9 cellular contexts compared by ENCODE assay signal in the genomic region with DNA sequence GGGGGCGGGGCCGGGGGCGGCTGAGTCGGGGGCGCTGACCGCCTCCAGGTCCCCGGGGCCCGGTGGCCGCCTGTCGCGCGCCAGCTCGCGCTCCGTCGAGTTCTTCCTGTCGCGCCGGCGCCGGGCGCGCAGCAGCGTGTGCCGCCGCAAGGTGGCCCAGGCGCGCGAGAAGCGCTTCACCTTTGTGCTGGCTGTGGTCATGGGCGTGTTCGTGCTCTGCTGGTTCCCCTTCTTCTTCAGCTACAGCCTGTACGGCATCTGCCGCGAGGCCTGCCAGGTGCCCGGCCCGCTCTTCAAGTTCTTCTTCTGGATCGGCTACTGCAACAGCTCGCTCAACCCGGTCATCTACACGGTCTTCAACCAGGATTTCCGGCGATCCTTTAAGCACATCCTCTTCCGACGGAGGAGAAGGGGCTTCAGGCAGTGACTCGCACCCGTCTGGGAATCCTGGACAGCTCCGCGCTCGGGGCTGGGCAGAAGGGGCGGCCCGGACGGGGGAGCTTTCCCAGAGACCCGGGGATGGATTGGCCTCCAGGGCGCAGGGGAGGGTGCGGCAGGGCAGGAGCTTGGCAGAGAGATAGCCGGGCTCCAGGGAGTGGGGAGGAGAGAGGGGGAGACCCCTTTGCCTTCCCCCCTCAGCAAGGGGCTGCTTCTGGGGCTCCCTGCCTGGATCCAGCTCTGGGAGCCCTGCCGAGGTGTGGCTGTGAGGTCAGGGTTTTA. TPM values are rescaled to one million over a fixed set of nuclear protein-coding genes. Genes with fewer than 3 reads are reported as not detected.
DNase-seq lines count a peak whose midpoint lies in the region; ATAC-seq and TF ChIP-seq lines count a peak whose summit lies in the region.
"Had no signal": no experiment of that assay in that cellular context is flagged by ENCODE, and none has a peak within 500 bp of the region (broad histone marks: within the 10 kb centered on the region; RNA-seq: fewer than 3 reads in every experiment).

No MANE protein-coding gene starts in this region.

- H3K18ac ChIP-seq in mesendoderm (ENCODE audit: low read length) = no peak overlapping the region

- H3K27me3 Mint-ChIP-seq in CD8-positive, alpha-beta memory T cell = peaks cover 13 to 22% of the 10 kb centered on the region in 2 donors
- peaks cover 28% of the 10 kb centered on the region for H3K27me3 Mint-ChIP-seq in HFFc6 (ENCODE audit: insufficient read depth)

- H3K9ac ChIP-seq in mesendoderm (ENCODE audit: low read length) = peak overlapping the region; percentile 63

- no peaks in the 10 kb centered on the region for H3K36me3 ChIP-seq in CD8-positive, alpha-beta memory T cell (ENCODE audit: insufficient read depth, low read length)
- H3K36me3 ChIP-seq in brain microvascular endothelial cell (replicated peaks) (no peaks in the 10 kb centered on the region), mesendoderm (ENCODE audit: control insufficient read depth, insufficient read depth, low read length) (no peaks in the 10 kb centered on the region)
- H3K36me3 ChIP-seq: SJSA1 had no signal

- peak overlapping the region in 4 of 7 donors; percentile 55 to 75 (median 57) for H3K4me3 Mint-ChIP-seq in CD8-positive, alpha-beta memory T cell
- peak overlapping the region; percentile 66 for H3K4me3 Mint-ChIP-seq in HFFc6

- no CpG with 5 or more reads among the region's 58 CpGs for WGBS in mesendoderm (ENCODE audit: extremely low coverage, insufficient coverage, low lambda C conversion rate)

- no peak overlapping the region for H4K8ac ChIP-seq in mesendoderm (ENCODE audit: low read depth, low read length)

- no peak overlapping the region for H3K27ac ChIP-seq in CD8-positive, alpha-beta memory T cell (ENCODE audit: low read depth, low read length)
- no peak overlapping the region for H3K27ac ChIP-seq in brain microvascular endothelial cell
- no peak overlapping the region for H3K27ac ChIP-seq in mesendoderm (ENCODE audit: low read depth, low read length)
- H3K27ac ChIP-seq: SJSA1 had no signal

- peak overlapping the region; percentile 34 for H3K4me2 ChIP-seq in mesendoderm (ENCODE audit: low read length)

- peaks cover 6% of the 10 kb centered on the region for H3K27me3 ChIP-seq in CD8-positive, alpha-beta memory T cell (ENCODE audit: insufficient read depth, low read length, poor library complexity, severe bottlenecking)
- H3K27me3 ChIP-seq in brain microvascular endothelial cell (replicated peaks) = peaks cover 31% of the 10 kb centered on the region
- no peaks in the 10 kb centered on the region for H3K27me3 ChIP-seq in mesendoderm (ENCODE audit: insufficient read depth, low read length, poor library complexity)

- POLR2A ChIA-PET in CD8-positive, alpha-beta memory T cell (lab: Charles Lee) = no interaction called here

- H3K36me3 Mint-ChIP-seq in CD8-positive, alpha-beta memory T cell = no peaks in the 10 kb centered on the region
- peaks cover 4% of the 10 kb centered on the region; the same call in 1 of the 2 replicates for H3K36me3 Mint-ChIP-seq in HFFc6 (ENCODE audit: low read depth)

- in situ Hi-C loops in brain microvascular endothelial cell (cut with HindIII; ENCODE audit: low pct_ligation_motif_present, low sequenced_read_pairs) = no loop called here

- peaks cover 1% of the 10 kb centered on the region for H3K79me1 ChIP-seq in mesendoderm (ENCODE audit: low read length)

- H2BK120ac ChIP-seq in mesendoderm (ENCODE audit: low read depth, low read length) = no peak overlapping the region

- CTCF ChIA-PET in CD8-positive, alpha-beta memory T cell (lab: Charles Lee) = no interaction called here

- no peak overlapping the region for H2AK5ac ChIP-seq in mesendoderm (ENCODE audit: low read length)

- no peak overlapping the region for H4K5ac ChIP-seq in mesendoderm (ENCODE audit: low read length)

- H3K23ac ChIP-seq in mesendoderm (ENCODE audit: low read length) = no peak overlapping the region

- no peaks in the 10 kb centered on the region for H3K9me3 ChIP-seq in CD8-positive, alpha-beta memory T cell (ENCODE audit: low read length)

- H3K27ac Mint-ChIP-seq in CD8-positive, alpha-beta memory T cell = peak overlapping the region in 1 of 8 donors; percentile 29
- H3K27ac Mint-ChIP-seq in HFFc6 = no peak overlapping the region

- no peak overlapping the region for H3K4me3 ChIP-seq in CD8-positive, alpha-beta memory T cell (ENCODE audit: low read length)
- H3K4me3 ChIP-seq in brain microvascular endothelial cell (ENCODE audit: low read depth, low read length) = no peak overlapping the region
- no peak overlapping the region for H3K4me3 ChIP-seq in mesendoderm (ENCODE audit: low read length)
- H3K4me3 ChIP-seq: SJSA1 had no signal

- H3K9me3 Mint-ChIP-seq in CD8-positive, alpha-beta memory T cell = no peaks in the 10 kb centered on the region
- H3K9me3 Mint-ChIP-seq in HFFc6 = peaks cover 4% of the 10 kb centered on the region; the same call in 1 of the 2 replicates

- no peak for ATAC-seq in GM18498 (IDR thresholded peaks at IDR 0.05; ENCODE audit: unreplicated experiment)
- ATAC-seq in HG02973 (IDR thresholded peaks at IDR 0.05; ENCODE audit: unreplicated experiment) = no peak
- no peak for ATAC-seq in GM18861 (IDR thresholded peaks at IDR 0.05; ENCODE audit: unreplicated experiment)

- no peak overlapping the region for H2BK15ac ChIP-seq in mesendoderm (replicated peaks; ENCODE audit: low read depth)

- H3K4me1 ChIP-seq in CD8-positive, alpha-beta memory T cell (ENCODE audit: insufficient read depth, low read length) = no peaks in the 10 kb centered on the region
- peaks cover 11% of the 10 kb centered on the region for H3K4me1 ChIP-seq in mesendoderm (ENCODE audit: control insufficient read depth, low read depth, low read length)
- H3K4me1 ChIP-seq: SJSA1 had no signal

- no peak for DNase-seq in CD8-positive, alpha-beta memory T cell
- DNase-seq in HFFc6 = no peak
- no peak for DNase-seq in brain microvascular endothelial cell
- peak; percentile 86 for DNase-seq in mesendoderm
- DNase-seq in NCI-H187 (lab: John Stamatoyannopoulos, UW) = no peak

- no peaks in the 10 kb centered on the region for H3K79me2 ChIP-seq in mesendoderm (ENCODE audit: control insufficient read depth, insufficient read depth, low read length)

- no peak overlapping the region for H3K4ac ChIP-seq in mesendoderm (ENCODE audit: low read depth, low read length)

- H3K4me1 Mint-ChIP-seq in CD8-positive, alpha-beta memory T cell = peaks cover 0 to 9% (median 3%) of the 10 kb centered on the region in 3 donors
- H3K4me1 Mint-ChIP-seq in HFFc6 (ENCODE audit: low read depth) = no peaks in the 10 kb centered on the region

- TF ChIP-seq CTCF in HFFc6 (IDR thresholded peaks at IDR 0.05) = no peak; the same call in 1 of the 2 replicates
- peak; percentile 9 for TF ChIP-seq CTCF in brain microvascular endothelial cell (IDR thresholded peaks at IDR 0.05; ENCODE audit: low read depth, low read length, missing control alignments)

- peak overlapping the region; percentile 62 for H3K56ac ChIP-seq in mesendoderm (ENCODE audit: low read length)

- H2BK5ac ChIP-seq in mesendoderm (ENCODE audit: low read length) = no peak overlapping the region

RNA-seq across cellular contexts. Expression of gene ADRA2C, which starts 1.5 kb away (rescaled TPM):
- not detected for total RNA-seq in CD8-positive, alpha-beta memory T cell
- polyA plus RNA-seq in CD8-positive, alpha-beta memory T cell = not detected
- under 1 TPM; 0.23 to 0.43 (median 0.26) TPM for total RNA-seq in HFFc6 (2021; fragmentation: NEBNext Ultra II Directional; extraction: Animal tissue kit (Norgen Biotek cat#: 25700))
- 10.8 TPM for polyA plus RNA-seq in mesendoderm (2013, experiment 1 of 2)
- polyA plus RNA-seq in mesendoderm (2013, experiment 2 of 2) = 10.5 TPM
- total RNA-seq: SJSA1 had no signal
